8 cellular contexts compared by ENCODE assay signal in genomic region chr6:111011360-111012142, GRCh38. TPM values are rescaled to one million over a fixed set of nuclear protein-coding genes. Genes with fewer than 3 reads are reported as not detected.
DNase-seq lines count a peak whose midpoint lies in the region; ATAC-seq, FAIRE-seq and TF ChIP-seq lines count a peak whose summit lies in the region.

No MANE protein-coding gene starts in this region.

- ATAC-seq in T-helper 17 cell (peak; percentile 68), pancreas (peak; percentile 75 to 89 (median 84)), HG02763 (IDR thresholded peaks at IDR 0.05; ENCODE audit: unreplicated experiment) (no peak)

- H3K27me3 ChIP-seq in pancreas, result no peaks in the 10 kb centered on the region

- H3K4me3 Mint-ChIP-seq in T-helper 17 cell, result no peak overlapping the region

- no peak overlapping the region for H3K4me3 ChIP-seq in pancreas

- peak; percentile 77 for FAIRE-seq in pancreas (lab: Jason Lieb, UNC)

- DNase-seq in G401 (ENCODE audit: low spot score), result peak; percentile 70
- DNase-seq in LoVo (ENCODE audit: low spot score), result peak; percentile 29
- no peak for DNase-seq in T-helper 17 cell
- peak; percentile 36 for DNase-seq in fibroblast of the conjunctiva (ENCODE audit: low read depth)
- DNase-seq in pancreas, result no peak
- DNase-seq in T-helper 9 cell, result no peak

- H3K27ac ChIP-seq in 22Rv1, result peak overlapping the region; percentile 69
- no peak overlapping the region for H3K27ac ChIP-seq in pancreas

- peaks cover 6% of the 10 kb centered on the region for H3K36me3 Mint-ChIP-seq in T-helper 17 cell (ENCODE audit: low read depth)

- H3K27ac Mint-ChIP-seq in T-helper 17 cell, result no peak overlapping the region

- 59 to 63% methylated on average over 2 of the region's 2 CpGs for WGBS in pancreas, 2 donors

- TF ChIP-seq CTCF in 22Rv1 (IDR thresholded peaks at IDR 0.05) (peak; percentile 88), pancreas (IDR thresholded peaks at IDR 0.05) (peak in 3 of 4 donors; percentile 25 to 44 (median 26))

- H3K27me3 Mint-ChIP-seq in T-helper 17 cell, result no peaks in the 10 kb centered on the region

- H3K4me1 Mint-ChIP-seq in T-helper 17 cell, result peaks cover 6% of the 10 kb centered on the region

- intact Hi-C loops in pancreas (cut with DNase I), result no loop called here

- H3K9me3 ChIP-seq in T-helper 17 cell (ENCODE audit: control insufficient read depth, low read length, poor library complexity, severe bottlenecking) (no peaks in the 10 kb centered on the region), pancreas (no peaks in the 10 kb centered on the region)

- H3K36me3 ChIP-seq in pancreas, result peaks cover 0 to 38% (median 8%) of the 10 kb centered on the region in 3 donors

- peaks cover 0 to 9% (median 0%) of the 10 kb centered on the region in 3 donors for H3K4me1 ChIP-seq in pancreas

- in situ Hi-C loops in G401 (cut with HindIII; ENCODE audit: low sequenced_read_pairs), result no loop called here

RNA-seq across cellular contexts. Expression of gene RPF2, which starts 29.7 kb away (rescaled TPM):
- 40.7 and 58.9 TPM in 2 replicates for total RNA-seq in G401 (2014; rRNA removed; shearing (Covaris generic))
- total RNA-seq in T-helper 17 cell (1 to 10 TPM; 8.1 to 9.1 TPM), pancreas (10 to 100 TPM; 10.5 to 21.0 (median 15.6) TPM)
- polyA plus RNA-seq in pancreas, result 10 to 100 TPM; 16.9 TPM

RNA-seq across cellular contexts. Expression of gene GTF3C6, which starts 53.0 kb away (rescaled TPM):
- total RNA-seq in G401 (2014; rRNA removed; shearing (Covaris generic)), result 38.2 and 43.0 TPM in 2 replicates
- total RNA-seq in T-helper 17 cell, result 10 to 100 TPM; 28.1 to 36.8 TPM
- 10 to 100 TPM; 14.8 to 35.2 (median 21.0) TPM for total RNA-seq in pancreas
- polyA plus RNA-seq in pancreas, result 10 to 100 TPM; 31.7 to 37.1 TPM

Comparison
In these comparisons a context has a peak if more than half of its experiments do, and no peak if none do; other contexts are left out.
1. DNase-seq: peak in G401 (single experiment), LoVo (single experiment) and fibroblast of the conjunctiva (single experiment); none in T-helper 17 cell (0 of 3), pancreas (0 of 6) and T-helper 9 cell (single experiment).